Comparison of ENCODE assay signal across 8 cellular contexts in the genomic region with DNA sequence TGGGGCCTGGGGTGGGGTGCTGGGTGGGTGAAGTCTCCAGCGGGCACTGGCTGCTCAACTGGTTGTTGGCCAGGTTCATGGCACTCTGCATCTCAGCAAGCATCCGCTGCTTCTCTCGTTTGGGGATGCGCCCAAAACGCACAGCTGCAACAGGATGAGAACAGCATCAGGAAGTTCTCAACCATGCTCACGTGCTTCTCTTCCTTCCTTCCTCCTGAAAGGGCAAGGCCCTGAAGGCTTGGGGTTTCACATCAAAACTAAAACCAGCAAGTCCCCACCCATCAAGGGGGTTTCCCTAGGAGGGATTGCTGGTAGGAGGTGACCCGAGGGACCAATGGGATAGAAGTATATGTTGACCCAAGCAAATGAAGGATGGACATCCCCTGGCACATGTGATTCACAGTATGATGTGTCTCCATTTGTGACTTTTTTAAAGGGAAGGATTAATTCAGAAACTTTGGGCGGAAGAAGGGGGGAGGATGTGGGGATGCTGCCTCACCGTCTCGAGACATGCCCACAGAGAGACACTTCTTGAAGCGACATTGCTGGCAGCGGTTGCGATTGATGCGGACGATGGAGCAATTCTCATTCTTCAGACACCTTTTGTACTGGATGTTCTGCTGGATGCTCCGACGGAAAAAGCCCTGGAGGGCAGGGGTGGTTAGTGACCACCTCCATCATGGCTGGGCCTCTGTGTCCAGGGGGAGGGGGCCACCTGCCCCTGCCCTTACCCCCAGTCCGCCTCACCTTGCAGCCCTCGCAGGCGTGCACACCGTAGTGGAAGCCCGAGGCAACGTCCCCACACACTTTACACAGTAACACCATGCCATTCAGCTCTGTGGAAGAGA.
DNase-seq lines count a peak whose midpoint lies in the region; ATAC-seq lines count a peak whose summit lies in the region.

No MANE protein-coding gene starts in this region.

- no peaks in the 10 kb centered on the region for H3K9me3 ChIP-seq in effector memory CD4-positive, alpha-beta T cell (ENCODE audit: control insufficient read depth, low read length)

- peaks cover 40% of the 10 kb centered on the region for H3K36me3 ChIP-seq in effector memory CD4-positive, alpha-beta T cell (ENCODE audit: control insufficient read depth, insufficient read depth, low read length)

- peak overlapping the region; percentile 97 for H3K27ac ChIP-seq in effector memory CD4-positive, alpha-beta T cell (ENCODE audit: insufficient read depth, low read length, poor library complexity, severe bottlenecking)

- H3K27me3 ChIP-seq in effector memory CD4-positive, alpha-beta T cell (replicated peaks; ENCODE audit: control insufficient read depth, insufficient read depth, low read length, poor library complexity, severe bottlenecking) = no peaks in the 10 kb centered on the region

- H3K4me1 ChIP-seq in effector memory CD4-positive, alpha-beta T cell (ENCODE audit: control insufficient read depth, insufficient read depth, low read length, poor library complexity, severe bottlenecking) = peaks cover 61% of the 10 kb centered on the region

- DNase-seq in activated CD4-positive, alpha-beta T cell treated with anti-CD3 and anti-CD28 coated beads for 4 hours = peak; percentile 75 to 77
- DNase-seq in effector memory CD4-positive, alpha-beta T cell = peak; percentile 87 to 89 (median 87)
- DNase-seq in stimulated activated CD4-positive, alpha-beta T cell treated with anti-CD3 and anti-CD28 coated beads, Interleukin-15, amount 100 ng/mL, for 48 hours (ENCODE audit: low read depth in 2 of 2) = peak; percentile 74 to 79
- DNase-seq in DMS79 (lab: John Stamatoyannopoulos, UW) (no peak), NCI-H524 treated with DMSO at 0.1 percent for 48 hours (lab: John Stamatoyannopoulos, UW) (no peak), NCI-H748 treated with DMSO at 0.1 percent for 48 hours (lab: John Stamatoyannopoulos, UW) (no peak)

- H3K4me3 ChIP-seq in effector memory CD4-positive, alpha-beta T cell (ENCODE audit: insufficient read depth, low read depth, low read length, poor library complexity, severe bottlenecking) = peak overlapping the region; percentile 41

- ATAC-seq in GM18868 (IDR thresholded peaks at IDR 0.05; ENCODE audit: unreplicated experiment) (peak; percentile 58), HG02970 (IDR thresholded peaks at IDR 0.05; ENCODE audit: low FRiP score, unreplicated experiment) (peak; percentile 49)

Comparison
In these comparisons a context has a peak if more than half of its experiments do, and no peak if none do; other contexts are left out.
1. DNase-seq: peak in activated CD4-positive, alpha-beta T cell treated with anti-CD3 and anti-CD28 coated beads for 4 hours (2 of 2), effector memory CD4-positive, alpha-beta T cell (3 of 3) and stimulated activated CD4-positive, alpha-beta T cell treated with anti-CD3 and anti-CD28 coated beads, Interleukin-15, amount 100 ng/mL, for 48 hours (2 of 2); none in DMS79 (single experiment), NCI-H524 treated with DMSO at 0.1 percent for 48 hours (single experiment) and NCI-H748 treated with DMSO at 0.1 percent for 48 hours (single experiment).